Comparison of ENCODE assay signal across 13 cellular contexts in genomic region chr14:32571995-32572866, GRCh38.
DNase-seq lines count a peak whose midpoint lies in the region; ATAC-seq and TF ChIP-seq lines count a peak whose summit lies in the region.
"Had no signal": no experiment of that assay in that cellular context is flagged by ENCODE, and none has a peak within 500 bp of the region (broad histone marks: within the 10 kb centered on the region; RNA-seq: fewer than 3 reads in every experiment).

No MANE protein-coding gene starts in this region.

- DNase-seq in left lobe of liver (ENCODE audit: low spot score) (peak; percentile 72), foreskin keratinocyte (no peak), left ventricle myocardium superior (no peak), MCF 10A (ENCODE audit: unreplicated experiment) (no peak)
- no peak for DNase-seq in stimulated activated CD4-positive, alpha-beta T cell treated with anti-CD3 and anti-CD28 coated beads, Interleukin-2, amount 100 ng/mL, for 24 hours
- DNase-seq: dermis blood vessel endothelial cell; OCI-M1; stimulated activated CD4-positive, alpha-beta T cell treated with anti-CD3 and anti-CD28 coated beads, Interleukin-4, amount 100 ng/mL, for 1 hour; stimulated activated naive CD8-positive, alpha-beta T cell treated with anti-CD3 and anti-CD28 coated beads, Interleukin-15, Interleukin-2, amounts not matched to agents 100 U/mL and 50 U/mL, for 24 hours; T-helper 2 cell had no signal

- H3K4me1 Mint-ChIP-seq in MCF 10A (ENCODE audit: insufficient read depth, unreplicated experiment) = peaks cover 6% of the 10 kb centered on the region

- POLR2A ChIA-PET in MCF 10A (lab: Yijun Ruan, JAX) = no interaction called here

- peaks cover 13% of the 10 kb centered on the region for H3K27me3 ChIP-seq in foreskin keratinocyte

- no peak overlapping the region for H3K27ac Mint-ChIP-seq in MCF 10A (ENCODE audit: low read depth, unreplicated experiment)

- BruUV-seq in MCF 10A (replicated peaks; lab: Mats Ljungman, UMichigan) = no TSS peak

- H3K27me3 Mint-ChIP-seq in MCF 10A (ENCODE audit: insufficient read depth, unreplicated experiment) = peaks cover 13% of the 10 kb centered on the region

- H3K27ac ChIP-seq in foreskin keratinocyte = no peak overlapping the region

- H3K4me1 ChIP-seq in foreskin keratinocyte = peaks cover 4% of the 10 kb centered on the region

- TF ChIP-seq CTCF in foreskin keratinocyte (conservative IDR thresholded peaks at IDR 0.05) = no peak
- no peak for TF ChIP-seq CTCF in MCF 10A (IDR thresholded peaks at IDR 0.05; ENCODE audit: unreplicated experiment)

- no peaks in the 10 kb centered on the region for H3K36me3 Mint-ChIP-seq in MCF 10A (ENCODE audit: insufficient read depth, unreplicated experiment)

- H3K4me3 Mint-ChIP-seq in MCF 10A (ENCODE audit: unreplicated experiment) = no peak overlapping the region

- H3K9me3 Mint-ChIP-seq in MCF 10A (ENCODE audit: unreplicated experiment) = no peaks in the 10 kb centered on the region

- CTCF ChIA-PET in MCF 10A (lab: Yijun Ruan, JAX) = interaction anchor here (1.1 to 1.7 kb wide), 2 partner anchors 16 to 1221 kb away, joined by 3 to 4 read pairs; no protein-coding TSS in a partner anchor

- ATAC-seq in GM18870 (IDR thresholded peaks at IDR 0.05; ENCODE audit: unreplicated experiment) (peak; percentile 72), GM21723 (IDR thresholded peaks at IDR 0.05; ENCODE audit: unreplicated experiment) (peak; percentile 73), HG03378 (IDR thresholded peaks at IDR 0.05; ENCODE audit: unreplicated experiment) (peak; percentile 57), left lobe of liver (peak; percentile 80), foreskin keratinocyte (no peak), left ventricle myocardium superior (no peak)
- ATAC-seq: stimulated activated naive CD8-positive, alpha-beta T cell treated with anti-CD3 and anti-CD28 coated beads, Interleukin-15, Interleukin-2, amounts not matched to agents 100 U/mL and 50 U/mL, for 24 hours had no signal

- intact Hi-C loops in left ventricle myocardium superior (cut with micrococcal nuclease) = loop anchor here (5.0 to 10.0 kb wide), 4 partner anchors 253 to 1535 kb away; no protein-coding TSS in a partner anchor
- intact Hi-C loops in MCF 10A (cut with micrococcal nuclease) = loop anchor here (10.0 kb wide), 1 partner anchor 1113 kb away; no protein-coding TSS in a partner anchor

Comparison
In these comparisons a context has a peak if more than half of its experiments do, and no peak if none do; other contexts are left out.
1. ATAC-seq: peak in GM18870 (single experiment), GM21723 (single experiment), HG03378 (single experiment) and left lobe of liver (single experiment); none in foreskin keratinocyte (single experiment) and left ventricle myocardium superior (single experiment).